In genomic region chr4:72351521-72351920, GRCh38 we compare ENCODE assay signal across 30 cellular contexts.
"Had no signal": no experiment of that assay in that cellular context is flagged by ENCODE, and none has a peak within 500 bp of the region (broad histone marks: within the 10 kb centered on the region; RNA-seq: fewer than 3 reads in every experiment).

No MANE protein-coding gene starts in this region.

- ATAC-seq: naive thymus-derived CD8-positive, alpha-beta T cell; natural killer cell treated with Interleukin-12 subunit alpha and Interleukin-12 subunit beta and Interleukin-15 and Interleukin-18, amount 100 ng/mL, for 72 hours; psoas muscle; right cardiac atrium; right lobe of liver; stimulated activated naive CD8-positive, alpha-beta T cell treated with anti-CD3 and anti-CD28 coated beads, Interleukin-15, amount 100 ng/mL, for 72 hours; stimulated activated naive CD8-positive, alpha-beta T cell treated with anti-CD3 and anti-CD28 coated beads, Interleukin-15, Interleukin-2, amounts not matched to agents 100 U/mL and 50 U/mL, for 24 hours had no signal

- H3K9me3 ChIP-seq: ovary, psoas muscle, right lobe of liver, sigmoid colon, spleen, thoracic aorta, thyroid gland, tibial nerve, upper lobe of left lung, vagina had no signal

- H3K27me3 ChIP-seq: neural progenitor cell, right lobe of liver, sigmoid colon, spleen, thyroid gland, tibial nerve, upper lobe of left lung, vagina had no signal

- H3K4me1 ChIP-seq: neural progenitor cell, parathyroid adenoma, psoas muscle, right lobe of liver, spleen, thyroid gland, tibial nerve, vagina had no signal

- DNase-seq: naive thymus-derived CD8-positive, alpha-beta T cell; occipital lobe; ovary; posterior cingulate gyrus; psoas muscle; right cardiac atrium; right lobe of liver; sigmoid colon; small intestine; spleen; stimulated activated CD4-positive, alpha-beta T cell treated with anti-CD3 and anti-CD28 coated beads, Interleukin-12 subunit alpha, Interleukin-12 subunit beta, amount 100 ng/mL, for 4 hours; stimulated activated CD4-positive, alpha-beta T cell treated with anti-CD3 and anti-CD28 coated beads, Interleukin-1b, Interleukin-23, amount 100 ng/mL, for 48 hours; stimulated activated CD4-positive, alpha-beta T cell treated with anti-CD3 and anti-CD28 coated beads, Interleukin-4, amount 100 ng/mL, for 1 hour; stimulated activated CD4-positive, alpha-beta T cell treated with anti-CD3 and anti-CD28 coated beads, Interleukin-4, amount 100 ng/mL, for 4 hours; stimulated activated CD8-positive, alpha-beta memory T cell treated with anti-CD3 and anti-CD28 coated beads, Interleukin-4, amount 100 ng/mL, for 48 hours; stimulated activated naive CD4-positive, alpha-beta T cell; stimulated activated naive CD8-positive, alpha-beta T cell treated with anti-CD3 and anti-CD28 coated beads, Interleukin-15, amount 100 ng/mL, for 72 hours; stimulated activated naive CD8-positive, alpha-beta T cell treated with anti-CD3 and anti-CD28 coated beads, Interleukin-15, Interleukin-2, amounts not matched to agents 100 U/mL and 50 U/mL, for 24 hours; substantia nigra; thyroid gland; trophoblast cell; upper lobe of left lung had no signal

- H3K36me3 Mint-ChIP-seq: naive thymus-derived CD8-positive, alpha-beta T cell; natural killer cell treated with Interleukin-12 subunit alpha and Interleukin-12 subunit beta and Interleukin-15 and Interleukin-18, amount 100 ng/mL, for 72 hours; stimulated activated memory B cell treated with anti-CD40 and anti-IgM and Interleukin-4, amounts not matched to agents 10 μg/mL and 1 μg/mL and 100 μg/mL, for 72 hours had no signal

- H3K9ac ChIP-seq: neural progenitor cell, parathyroid adenoma had no signal

- H2AFZ ChIP-seq: neural progenitor cell, parathyroid adenoma had no signal

- H3K4me2 ChIP-seq: neural progenitor cell had no signal

- H3K4me1 Mint-ChIP-seq: naive thymus-derived CD8-positive, alpha-beta T cell; neural progenitor cell; stimulated activated memory B cell treated with anti-CD40 and anti-IgM and Interleukin-4, amounts not matched to agents 10 μg/mL and 1 μg/mL and 100 μg/mL, for 72 hours; stimulated activated naive CD8-positive, alpha-beta T cell treated with anti-CD3 and anti-CD28 coated beads, Interleukin-15, amount 100 ng/mL, for 72 hours had no signal

- H3K9me3 Mint-ChIP-seq: naive thymus-derived CD8-positive, alpha-beta T cell; neural progenitor cell; stimulated activated memory B cell treated with anti-CD40 and anti-IgM and Interleukin-4, amounts not matched to agents 10 μg/mL and 1 μg/mL and 100 μg/mL, for 72 hours; stimulated activated naive CD8-positive, alpha-beta T cell treated with anti-CD3 and anti-CD28 coated beads, Interleukin-15, amount 100 ng/mL, for 72 hours had no signal

- H3K27ac Mint-ChIP-seq: naive thymus-derived CD8-positive, alpha-beta T cell; natural killer cell treated with Interleukin-12 subunit alpha and Interleukin-12 subunit beta and Interleukin-15 and Interleukin-18, amount 100 ng/mL, for 72 hours; neural progenitor cell; progenitor cell of endocrine pancreas; stimulated activated memory B cell treated with anti-CD40 and anti-IgM and Interleukin-4, amounts not matched to agents 10 μg/mL and 1 μg/mL and 100 μg/mL, for 72 hours; stimulated activated naive CD8-positive, alpha-beta T cell treated with anti-CD3 and anti-CD28 coated beads, Interleukin-15, amount 100 ng/mL, for 72 hours had no signal

- H3K36me3 ChIP-seq: neural progenitor cell, ovary, right lobe of liver, sigmoid colon, spleen, thoracic aorta, thyroid gland, tibial nerve, upper lobe of left lung, vagina had no signal

- H3K4me3 ChIP-seq: neural progenitor cell, ovary, psoas muscle, right lobe of liver, sigmoid colon, spleen, thoracic aorta, thyroid gland, tibial nerve, upper lobe of left lung, vagina had no signal

- H3K4me3 Mint-ChIP-seq: naive thymus-derived CD8-positive, alpha-beta T cell; natural killer cell treated with Interleukin-12 subunit alpha and Interleukin-12 subunit beta and Interleukin-15 and Interleukin-18, amount 100 ng/mL, for 72 hours; neural progenitor cell; stimulated activated memory B cell treated with anti-CD40 and anti-IgM and Interleukin-4, amounts not matched to agents 10 μg/mL and 1 μg/mL and 100 μg/mL, for 72 hours; stimulated activated naive CD8-positive, alpha-beta T cell treated with anti-CD3 and anti-CD28 coated beads, Interleukin-15, amount 100 ng/mL, for 72 hours had no signal

- H3K79me2 ChIP-seq: parathyroid adenoma had no signal

- H3K27me3 Mint-ChIP-seq: natural killer cell treated with Interleukin-12 subunit alpha and Interleukin-12 subunit beta and Interleukin-15 and Interleukin-18, amount 100 ng/mL, for 72 hours; progenitor cell of endocrine pancreas; stimulated activated memory B cell treated with anti-CD40 and anti-IgM and Interleukin-4, amounts not matched to agents 10 μg/mL and 1 μg/mL and 100 μg/mL, for 72 hours had no signal

- H3K27ac ChIP-seq: neural progenitor cell, ovary, parathyroid adenoma, psoas muscle, right lobe of liver, sigmoid colon, spleen, thoracic aorta, thyroid gland, tibial nerve, upper lobe of left lung, vagina had no signal
